ENCODE assay signal across 34 cellular contexts in genomic region chr18:50369672-50370071, GRCh38. TPM values are rescaled to one million over a fixed set of nuclear protein-coding genes. Genes with fewer than 3 reads are reported as not detected.
"Had no signal": no experiment of that assay in that cellular context is flagged by ENCODE, and none has a peak within 500 bp of the region (broad histone marks: within the 10 kb centered on the region; RNA-seq: fewer than 3 reads in every experiment).

No MANE protein-coding gene starts in this region.

- H3K4me3 ChIP-seq: ascending aorta, cardiac muscle cell had no signal

- H3K36me3 ChIP-seq: ascending aorta, cardiac muscle cell had no signal

- H3K27ac ChIP-seq: ascending aorta, cardiac muscle cell, VCaP had no signal

- H3K27ac Mint-ChIP-seq: activated B cell treated with CpG ODN at 0.5 μM for 24 hours; activated CD4-positive, alpha-beta memory T cell treated with anti-CD3 and anti-CD28 coated beads for 36 hours; activated CD4-positive, alpha-beta T cell treated with anti-CD3 and anti-CD28 coated beads, Interleukin-2, amount 10 ng/mL, durations not matched to agents 24 days and 14 days; activated CD8-positive, alpha-beta memory T cell treated with anti-CD3 and anti-CD28 coated beads, Interleukin-2, amount 10 ng/mL, durations not matched to agents 7 days and 5 days; activated CD8-positive, alpha-beta T cell treated with anti-CD3 and anti-CD28 coated beads for 36 hours; activated naive CD4-positive, alpha-beta T cell treated with anti-CD3 and anti-CD28 coated beads, Interleukin-2, amount 10 ng/mL, durations not matched to agents 7 days and 5 days; activated naive CD4-positive, alpha-beta T cell treated with anti-CD3 and anti-CD28 coated beads, Interleukin-2, amount 50 U/mL, for 24 hours; activated naive CD8-positive, alpha-beta T cell treated with anti-CD3 and anti-CD28 coated beads for 36 hours; activated T-cell treated with anti-CD3 and anti-CD28 coated beads, Interleukin-2, amount 50 U/mL, for 24 hours; activated T-helper 2 cell treated with anti-CD3 and anti-CD28 coated beads, Interferon-gamma antibody, Interleukin-2, Interleukin-4, amounts not matched to agents 10 μg/mL and 5 μg/mL and 100 μg/mL, durations not matched to agents 14 hours and 24 hours and 36 hours; brain; T-helper 1 cell treated with Interleukin-12 subunit alpha and Interleukin-12 subunit beta and Interleukin-4 antibody, amounts not matched to agents 30 μg/mL and 1 μg/mL, for 36 hours; T-helper 2 cell treated with Interferon-gamma antibody and Interleukin-4, amounts not matched to agents 5 μg/mL and 100 μg/mL, for 36 hours had no signal

- H3K36me3 Mint-ChIP-seq: activated naive CD4-positive, alpha-beta T cell treated with anti-CD3 and anti-CD28 coated beads, Interleukin-2, amount 10 ng/mL, durations not matched to agents 7 days and 5 days; brain had no signal

- DNase-seq: activated B cell treated with CpG ODN at 0.5 μM for 24 hours; activated CD4-positive, alpha-beta memory T cell treated with anti-CD3 and anti-CD28 coated beads for 36 hours; activated CD4-positive, alpha-beta T cell treated with anti-CD3 and anti-CD28 coated beads for 4 hours; activated CD4-positive, alpha-beta T cell treated with anti-CD3 and anti-CD28 coated beads, Interleukin-2, amount 10 ng/mL, durations not matched to agents 24 days and 14 days; activated CD4-positive, alpha-beta T cell treated with anti-CD3 and anti-CD28 coated beads, Interleukin-2, amount 50 U/mL, for 1 hour; activated CD4-positive, alpha-beta T cell treated with anti-CD3 and anti-CD28 coated beads, Interleukin-2, amount 50 U/mL, for 4 hours; activated CD4-positive, CD25-positive, alpha-beta regulatory T cell treated with anti-CD3 and anti-CD28 coated beads, Interleukin-2, amount 50 U/mL, for 72 hours; activated CD8-positive, alpha-beta memory T cell treated with anti-CD3 and anti-CD28 coated beads for 24 hours; activated CD8-positive, alpha-beta memory T cell treated with anti-CD3 and anti-CD28 coated beads, Interleukin-2, amount 10 ng/mL, durations not matched to agents 7 days and 5 days; activated CD8-positive, alpha-beta memory T cell treated with anti-CD3 and anti-CD28 coated beads, Interleukin-2, amount 50 U/mL, for 48 hours; activated CD8-positive, alpha-beta T cell treated with anti-CD3 and anti-CD28 coated beads for 36 hours; activated effector memory CD4-positive, alpha-beta T cell treated with Interleukin-2 at 50 U/mL for 16 hours; activated gamma-delta T cell; activated naive CD4-positive, alpha-beta T cell treated with anti-CD3 and anti-CD28 coated beads, Interleukin-2, amount 10 ng/mL, durations not matched to agents 7 days and 5 days; activated naive CD4-positive, alpha-beta T cell treated with Interleukin-2 at 50 U/mL for 16 hours; activated naive CD8-positive, alpha-beta T cell treated with anti-CD3 and anti-CD28 coated beads for 36 hours; activated T-cell treated with anti-CD3 and anti-CD28 coated beads, Interleukin-2, amount 50 U/mL, for 24 hours; activated T-cell treated with anti-CD3 and anti-CD28 coated beads, Interleukin-2, amount 50 U/mL, for 48 hours; amygdala; anterior cingulate cortex; caudate nucleus; cerebellar nuclear complex; T-helper 2 cell; T-helper 9 cell had no signal

- H3K27me3 ChIP-seq: ascending aorta, cardiac muscle cell had no signal

- FAIRE-seq: bronchial epithelial cell, TTC549 had no signal

- H3K4me1 ChIP-seq: ascending aorta had no signal

- ATAC-seq: activated CD8-positive, alpha-beta memory T cell treated with anti-CD3 and anti-CD28 coated beads, Interleukin-2, amount 10 ng/mL, durations not matched to agents 7 days and 5 days; activated CD8-positive, alpha-beta T cell treated with anti-CD3 and anti-CD28 coated beads for 36 hours had no signal

RNA-seq across cellular contexts. Expression of gene SKA1, which starts 5.2 kb away (rescaled TPM):
- total RNA-seq: ascending aorta had no signal
